ENCODE assay signal across 9 cellular contexts in genomic region chr1:153548722-153549695, GRCh38. TPM values are rescaled to one million over a fixed set of nuclear protein-coding genes. Genes with fewer than 3 reads are reported as not detected.
DNase-seq lines count a peak whose midpoint lies in the region; ATAC-seq and TF ChIP-seq lines count a peak whose summit lies in the region.
"Had no signal": no experiment of that assay in that cellular context is flagged by ENCODE, and none has a peak within 500 bp of the region (broad histone marks: within the 10 kb centered on the region; RNA-seq: fewer than 3 reads in every experiment).

Gene S100A3, minus strand, starts transcription at chr1:153549258. Its CDS starts 773 bp downstream, at chr1:153548485.

- TF ChIP-seq CTCF in HFFc6 (IDR thresholded peaks at IDR 0.05) (peak; percentile 67), thoracic aorta (IDR thresholded peaks at IDR 0.05) (peak; percentile 45)

- no peaks in the 10 kb centered on the region for H3K27me3 ChIP-seq in thoracic aorta (replicated peaks; ENCODE audit: insufficient read depth)

- ATAC-seq in thoracic aorta (ENCODE audit: insufficient number of reproducible peaks, low FRiP score, low read depth) (peak; percentile 75), HG02884 (IDR thresholded peaks at IDR 0.05; ENCODE audit: unreplicated experiment) (no peak)
- no peak for ATAC-seq in effector memory CD8-positive, alpha-beta T cell (replicated peaks)

- peak within 1 kb of the TSS; percentile 15 for H3K4me3 ChIP-seq in thoracic aorta

- peaks cover 58 to 75% of the 10 kb centered on the region in 2 donors for H3K4me1 ChIP-seq in thoracic aorta (ENCODE audit: control insufficient read depth in 1 of 2, low read depth in 2 of 2)
- H3K4me1 ChIP-seq: parathyroid adenoma had no signal

- H3K27me3 Mint-ChIP-seq in HFFc6 (ENCODE audit: insufficient read depth), result peaks cover 5% of the 10 kb centered on the region
- H3K27me3 Mint-ChIP-seq in effector memory CD8-positive, alpha-beta T cell, result no peaks in the 10 kb centered on the region

- H3K9me3 Mint-ChIP-seq in HFFc6, result no peaks in the 10 kb centered on the region
- H3K9me3 Mint-ChIP-seq in effector memory CD8-positive, alpha-beta T cell, result no peaks in the 10 kb centered on the region

- peak within 1 kb of the TSS; percentile 95 for H3K27ac Mint-ChIP-seq in HFFc6
- peak within 1 kb of the TSS in 1 of 2 donors; percentile 8 for H3K27ac Mint-ChIP-seq in effector memory CD8-positive, alpha-beta T cell

- DNase-seq in HFFc6 (peak; percentile 85), amniotic epithelial cell (ENCODE audit: low read depth) (peak; percentile 76), islet precursor cell (peak; percentile 94), thoracic aorta (ENCODE audit: low spot score) (no peak), SIG-M5 treated with dmso at 0.1 percent for 504 hours (lab: John Stamatoyannopoulos, UW; ENCODE audit: unreplicated experiment) (no peak)
- DNase-seq in effector memory CD8-positive, alpha-beta T cell, result no peak
- DNase-seq: activated CD8-positive, alpha-beta memory T cell treated with anti-CD3 and anti-CD28 coated beads, Interleukin-2, amount 50 U/mL, for 48 hours had no signal

- H3K9me3 ChIP-seq in thoracic aorta, result no peaks in the 10 kb centered on the region

- peak within 1 kb of the TSS; percentile 40 for H3K4me3 Mint-ChIP-seq in HFFc6
- no peak within 1 kb of the TSS for H3K4me3 Mint-ChIP-seq in effector memory CD8-positive, alpha-beta T cell

- peaks cover 10% of the 10 kb centered on the region; the same call in 1 of the 2 replicates for H3K36me3 Mint-ChIP-seq in HFFc6 (ENCODE audit: low read depth)
- H3K36me3 Mint-ChIP-seq in effector memory CD8-positive, alpha-beta T cell (ENCODE audit: insufficient read depth), result peaks cover 19% of the 10 kb centered on the region

- H3K36me3 ChIP-seq in thoracic aorta, result no peaks in the 10 kb centered on the region

- H3K27ac ChIP-seq in thoracic aorta, result peak within 1 kb of the TSS; percentile 76 to 96
- H3K27ac ChIP-seq: parathyroid adenoma had no signal

- peaks cover 95% of the 10 kb centered on the region for H3K4me1 Mint-ChIP-seq in HFFc6 (ENCODE audit: low read depth)
- peaks cover 26 to 27% of the 10 kb centered on the region in 2 donors for H3K4me1 Mint-ChIP-seq in effector memory CD8-positive, alpha-beta T cell (ENCODE audit: low read depth in 2 of 2)

RNA-seq across cellular contexts. Expression of gene S100A3, which starts in this region (rescaled TPM):
- 1 to 10 TPM; 3.4 to 5.6 (median 5.1) TPM for total RNA-seq in HFFc6 (2021; fragmentation: NEBNext Ultra II Directional; extraction: Animal tissue kit (Norgen Biotek cat#: 25700))
- 10 to 100 TPM in 1 of 2 donors, 1 to 10 TPM in 1; 3.1 to 25.0 TPM for total RNA-seq in thoracic aorta

Comparison
In these comparisons a context has a peak if more than half of its experiments do, and no peak if none do; other contexts are left out.
1. DNase-seq: peak in HFFc6 (single experiment), amniotic epithelial cell (single experiment) and islet precursor cell (single experiment); none in thoracic aorta (single experiment), SIG-M5 treated with dmso at 0.1 percent for 504 hours (single experiment) and effector memory CD8-positive, alpha-beta T cell (0 of 3).